Comparison of ENCODE assay signal across 10 cellular contexts in genomic region chr7:1103009-1103788, GRCh38. TPM values are rescaled to one million over a fixed set of nuclear protein-coding genes. Genes with fewer than 3 reads are reported as not detected.
DNase-seq lines count a peak whose midpoint lies in the region; ATAC-seq and TF ChIP-seq lines count a peak whose summit lies in the region.
"Had no signal": no experiment of that assay in that cellular context is flagged by ENCODE, and none has a peak within 500 bp of the region (broad histone marks: within the 10 kb centered on the region; RNA-seq: fewer than 3 reads in every experiment).

No MANE protein-coding gene starts in this region.

- H3K27ac Mint-ChIP-seq in Calu3 (ENCODE audit: unreplicated experiment): no peak overlapping the region

- ATAC-seq in HG02588 (IDR thresholded peaks at IDR 0.05; ENCODE audit: unreplicated experiment): peak; percentile 42
- peak; percentile 67 to 70 for ATAC-seq in activated T-cell treated with anti-CD3 and anti-CD28 coated beads, Interleukin-2, amount 50 U/mL, for 4 hours

- peaks cover 17% of the 10 kb centered on the region for H3K4me1 Mint-ChIP-seq in activated T-cell treated with anti-CD3 and anti-CD28 coated beads, Interleukin-2, amount 50 U/mL, for 4 hours (ENCODE audit: low read depth)
- no peaks in the 10 kb centered on the region for H3K4me1 Mint-ChIP-seq in Calu3 (ENCODE audit: low read depth, unreplicated experiment)

- CTCF ChIA-PET in Calu3 (lab: Charles Lee): interaction anchor here (0.5 kb wide), 1 partner anchor 290 kb away, joined by 5 read pairs; no protein-coding TSS in a partner anchor

- H3K4me3 Mint-ChIP-seq in activated T-cell treated with anti-CD3 and anti-CD28 coated beads, Interleukin-2, amount 50 U/mL, for 4 hours: peak overlapping the region; percentile 46
- H3K4me3 Mint-ChIP-seq in Calu3 (ENCODE audit: low read depth, unreplicated experiment): no peak overlapping the region

- H3K9me3 Mint-ChIP-seq in activated T-cell treated with anti-CD3 and anti-CD28 coated beads, Interleukin-2, amount 50 U/mL, for 4 hours: no peaks in the 10 kb centered on the region
- H3K9me3 Mint-ChIP-seq in Calu3 (ENCODE audit: low read depth, unreplicated experiment): peaks cover 1% of the 10 kb centered on the region

- H3K36me3 Mint-ChIP-seq in activated T-cell treated with anti-CD3 and anti-CD28 coated beads, Interleukin-2, amount 50 U/mL, for 4 hours (ENCODE audit: insufficient read depth): peaks cover 1% of the 10 kb centered on the region
- peaks cover 6% of the 10 kb centered on the region for H3K36me3 Mint-ChIP-seq in Calu3 (ENCODE audit: insufficient read depth, unreplicated experiment)

- intact Hi-C loops in Calu3 (cut with micrococcal nuclease; ENCODE audit: unreplicated experiment): no loop called here

- no peak for TF ChIP-seq CTCF in Calu3 (IDR thresholded peaks at IDR 0.05; ENCODE audit: unreplicated experiment)

- DNase-seq in activated T-cell treated with anti-CD3 and anti-CD28 coated beads for 48 hours (ENCODE audit: low read depth) (peak; percentile 18), activated T-cell treated with anti-CD3 and anti-CD28 coated beads for 4 hours (no peak), Calu3 (no peak), COLO668 (lab: John Stamatoyannopoulos, UW; ENCODE audit: unreplicated experiment) (no peak), NCI-H526 treated with DMSO at 0.1 percent for 48 hours (lab: John Stamatoyannopoulos, UW) (no peak)
- DNase-seq in activated T-cell treated with anti-CD3 and anti-CD28 coated beads, Interleukin-2, amount 50 U/mL, for 4 hours: no peak
- DNase-seq in stimulated activated CD8-positive, alpha-beta memory T cell treated with anti-CD3 and anti-CD28 coated beads, Interleukin-4, amount 100 ng/mL, for 48 hours: peak; percentile 61
- DNase-seq: NCI-H69, WERI-Rb-1 had no signal

- H3K27me3 Mint-ChIP-seq in activated T-cell treated with anti-CD3 and anti-CD28 coated beads, Interleukin-2, amount 50 U/mL, for 4 hours (ENCODE audit: low read depth): no peaks in the 10 kb centered on the region
- no peaks in the 10 kb centered on the region for H3K27me3 Mint-ChIP-seq in Calu3 (ENCODE audit: unreplicated experiment)

- no TSS peak for BruUV-seq in Calu3 (replicated peaks; lab: Mats Ljungman, UMichigan)

RNA-seq across cellular contexts. Expression of gene GPER1, which starts 15.3 kb away (rescaled TPM):
- total RNA-seq in activated T-cell treated with anti-CD3 and anti-CD28 coated beads, Interleukin-2, amount 50 U/mL, for 4 hours: under 1 TPM; 0.08 to 0.11 (median 0.08) TPM
- 0.26 and 1.1 TPM in 2 replicates for total RNA-seq in Calu3 (2022)

RNA-seq across cellular contexts. Expression of gene ZFAND2A, which starts 56.8 kb away (rescaled TPM):
- 10 to 100 TPM; 19.3 to 25.0 (median 22.3) TPM for total RNA-seq in activated T-cell treated with anti-CD3 and anti-CD28 coated beads, Interleukin-2, amount 50 U/mL, for 4 hours
- 51.2 and 56.6 TPM in 2 replicates for total RNA-seq in Calu3 (2022)

RNA-seq across cellular contexts. Expression of gene GPR146, which starts 58.9 kb away (rescaled TPM):
- total RNA-seq in activated T-cell treated with anti-CD3 and anti-CD28 coated beads, Interleukin-2, amount 50 U/mL, for 4 hours: under 1 TPM in 2 of 3 donors, not detected in 1; 0.21 to 0.52 TPM
- 0.66 and 1.8 TPM in 2 replicates for total RNA-seq in Calu3 (2022)

Comparison
In these comparisons a context has a peak if more than half of its experiments do, and no peak if none do; other contexts are left out.
1. DNase-seq: peak in activated T-cell treated with anti-CD3 and anti-CD28 coated beads for 48 hours (single experiment) and stimulated activated CD8-positive, alpha-beta memory T cell treated with anti-CD3 and anti-CD28 coated beads, Interleukin-4, amount 100 ng/mL, for 48 hours (single experiment); none in activated T-cell treated with anti-CD3 and anti-CD28 coated beads for 4 hours (single experiment), activated T-cell treated with anti-CD3 and anti-CD28 coated beads, Interleukin-2, amount 50 U/mL, for 4 hours (single experiment), Calu3 (single experiment), COLO668 (single experiment) and NCI-H526 treated with DMSO at 0.1 percent for 48 hours (single experiment).